1 cellular context compared by ENCODE assay signal in the genomic region with DNA sequence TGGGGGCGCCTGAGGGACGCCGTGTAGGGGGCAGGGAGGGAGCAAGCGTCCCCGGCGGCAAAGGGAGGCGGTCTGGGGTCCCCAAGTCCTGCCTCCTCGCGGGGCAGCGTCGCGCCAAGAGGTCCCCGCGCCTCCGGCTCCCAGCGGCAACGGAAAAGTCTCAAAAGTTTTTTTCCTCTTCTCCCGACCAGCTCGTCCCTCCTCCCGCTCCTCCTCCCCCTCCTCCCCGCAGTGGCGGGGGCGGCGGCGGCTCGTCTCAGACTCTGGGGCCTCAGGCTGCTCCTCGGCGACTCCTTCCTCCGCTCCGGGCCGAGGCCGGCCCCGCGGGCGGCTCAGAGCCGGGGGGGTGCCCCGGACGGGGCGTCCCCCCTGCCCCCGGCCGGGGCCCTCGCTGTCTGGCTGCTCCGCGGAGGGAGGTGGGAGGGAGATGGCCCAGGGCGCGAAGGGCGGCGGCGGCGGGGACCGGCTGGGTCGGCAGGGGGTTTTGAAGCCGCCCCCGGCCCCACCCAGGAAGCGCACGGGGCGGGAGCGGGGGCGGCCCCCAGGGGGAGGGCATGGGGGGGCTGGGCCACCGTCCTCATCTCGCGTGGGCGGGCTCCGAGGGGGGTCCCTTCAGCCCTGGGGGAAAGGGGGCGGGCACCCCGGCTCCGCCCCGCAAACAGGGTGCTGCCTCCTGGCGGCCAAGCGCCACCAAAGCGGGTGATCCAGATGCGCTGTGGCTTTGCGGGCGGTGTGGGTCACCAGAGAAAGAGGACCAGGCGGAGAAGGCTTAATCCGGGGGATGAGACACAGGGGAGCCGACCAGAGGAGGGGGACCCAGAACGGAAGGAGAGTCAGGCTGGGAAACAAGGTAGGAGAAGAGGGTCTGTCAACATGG.
A peak's percentile ranks its signal among the peaks of the same experiment; 100 is the strongest.
TF ChIP-seq lines count a peak whose summit lies in the region.

A gene (minus strand): TSS at position 457 of the 877 bp plus-strand sequence. CDS start 878 bp downstream, outside the sequence.

TF ChIP-seq in K562, 482 proteins besides CTCF, POLR2A, EP300 and RAD21 (continued from another document and continues in another):
- TF ChIP-seq MYNN (IDR thresholded peaks at IDR 0.05) = 0 out of 2 replicates have a peak, but pooled peaks have one; percentile 24
- TF ChIP-seq MYNN (CRISPR knock-in tag; IDR thresholded peaks at IDR 0.05) = no peak
- TF ChIP-seq PHB (CRISPR knock-in tag; IDR thresholded peaks at IDR 0.05) = no peak
- TF ChIP-seq, protein P1, sequence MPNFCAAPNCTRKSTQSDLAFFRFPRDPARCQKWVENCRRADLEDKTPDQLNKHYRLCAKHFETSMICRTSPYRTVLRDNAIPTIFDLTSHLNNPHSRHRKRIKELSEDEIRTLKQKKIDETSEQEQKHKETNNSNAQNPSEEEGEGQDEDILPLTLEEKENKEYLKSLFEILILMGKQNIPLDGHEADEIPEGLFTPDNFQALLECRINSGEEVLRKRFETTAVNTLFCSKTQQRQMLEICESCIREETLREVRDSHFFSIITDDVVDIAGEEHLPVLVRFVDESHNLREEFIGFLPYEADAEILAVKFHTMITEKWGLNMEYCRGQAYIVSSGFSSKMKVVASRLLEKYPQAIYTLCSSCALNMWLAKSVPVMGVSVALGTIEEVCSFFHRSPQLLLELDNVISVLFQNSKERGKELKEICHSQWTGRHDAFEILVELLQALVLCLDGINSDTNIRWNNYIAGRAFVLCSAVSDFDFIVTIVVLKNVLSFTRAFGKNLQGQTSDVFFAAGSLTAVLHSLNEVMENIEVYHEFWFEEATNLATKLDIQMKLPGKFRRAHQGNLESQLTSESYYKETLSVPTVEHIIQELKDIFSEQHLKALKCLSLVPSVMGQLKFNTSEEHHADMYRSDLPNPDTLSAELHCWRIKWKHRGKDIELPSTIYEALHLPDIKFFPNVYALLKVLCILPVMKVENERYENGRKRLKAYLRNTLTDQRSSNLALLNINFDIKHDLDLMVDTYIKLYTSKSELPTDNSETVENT (CRISPR knock-in tag; IDR thresholded peaks at IDR 0.05) = 0 out of 2 replicates have a peak, but pooled peaks have one; percentile 9
- TF ChIP-seq, protein P2, sequence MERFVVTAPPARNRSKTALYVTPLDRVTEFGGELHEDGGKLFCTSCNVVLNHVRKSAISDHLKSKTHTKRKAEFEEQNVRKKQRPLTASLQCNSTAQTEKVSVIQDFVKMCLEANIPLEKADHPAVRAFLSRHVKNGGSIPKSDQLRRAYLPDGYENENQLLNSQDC (CRISPR knock-in tag; IDR thresholded peaks at IDR 0.05) = peak; percentile 74; the same call in 1 of the 2 replicates
- peak; percentile 80 for TF ChIP-seq ZNF384 (IDR thresholded peaks at IDR 0.05; ENCODE audit: low read depth, low read length)
- no peak for TF ChIP-seq DPF2 (IDR thresholded peaks at IDR 0.05)
- TF ChIP-seq, protein P3, sequence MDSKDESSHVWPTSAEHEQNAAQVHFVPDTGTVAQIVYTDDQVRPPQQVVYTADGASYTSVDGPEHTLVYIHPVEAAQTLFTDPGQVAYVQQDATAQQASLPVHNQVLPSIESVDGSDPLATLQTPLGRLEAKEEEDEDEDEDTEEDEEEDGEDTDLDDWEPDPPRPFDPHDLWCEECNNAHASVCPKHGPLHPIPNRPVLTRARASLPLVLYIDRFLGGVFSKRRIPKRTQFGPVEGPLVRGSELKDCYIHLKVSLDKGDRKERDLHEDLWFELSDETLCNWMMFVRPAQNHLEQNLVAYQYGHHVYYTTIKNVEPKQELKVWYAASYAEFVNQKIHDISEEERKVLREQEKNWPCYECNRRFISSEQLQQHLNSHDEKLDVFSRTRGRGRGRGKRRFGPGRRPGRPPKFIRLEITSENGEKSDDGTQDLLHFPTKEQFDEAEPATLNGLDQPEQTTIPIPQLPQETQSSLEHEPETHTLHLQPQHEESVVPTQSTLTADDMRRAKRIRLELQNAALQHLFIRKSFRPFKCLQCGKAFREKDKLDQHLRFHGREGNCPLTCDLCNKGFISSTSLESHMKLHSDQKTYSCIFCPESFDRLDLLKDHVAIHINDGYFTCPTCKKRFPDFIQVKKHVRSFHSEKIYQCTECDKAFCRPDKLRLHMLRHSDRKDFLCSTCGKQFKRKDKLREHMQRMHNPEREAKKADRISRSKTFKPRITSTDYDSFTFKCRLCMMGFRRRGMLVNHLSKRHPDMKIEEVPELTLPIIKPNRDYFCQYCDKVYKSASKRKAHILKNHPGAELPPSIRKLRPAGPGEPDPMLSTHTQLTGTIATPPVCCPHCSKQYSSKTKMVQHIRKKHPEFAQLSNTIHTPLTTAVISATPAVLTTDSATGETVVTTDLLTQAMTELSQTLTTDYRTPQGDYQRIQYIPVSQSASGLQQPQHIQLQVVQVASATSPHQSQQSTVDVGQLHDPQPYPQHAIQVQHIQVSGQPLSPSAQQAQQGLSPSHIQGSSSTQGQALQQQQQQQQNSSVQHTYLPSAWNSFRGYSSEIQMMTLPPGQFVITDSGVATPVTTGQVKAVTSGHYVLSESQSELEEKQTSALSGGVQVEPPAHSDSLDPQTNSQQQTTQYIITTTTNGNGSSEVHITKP (IDR thresholded peaks at IDR 0.05; ENCODE audit: partially characterized antibody) = no peak
- TF ChIP-seq POLR2H (tag; IDR thresholded peaks at IDR 0.05; ENCODE audit: low read depth) = peak; percentile 44; the same call in 1 of the 2 replicates
- TF ChIP-seq, protein P4, sequence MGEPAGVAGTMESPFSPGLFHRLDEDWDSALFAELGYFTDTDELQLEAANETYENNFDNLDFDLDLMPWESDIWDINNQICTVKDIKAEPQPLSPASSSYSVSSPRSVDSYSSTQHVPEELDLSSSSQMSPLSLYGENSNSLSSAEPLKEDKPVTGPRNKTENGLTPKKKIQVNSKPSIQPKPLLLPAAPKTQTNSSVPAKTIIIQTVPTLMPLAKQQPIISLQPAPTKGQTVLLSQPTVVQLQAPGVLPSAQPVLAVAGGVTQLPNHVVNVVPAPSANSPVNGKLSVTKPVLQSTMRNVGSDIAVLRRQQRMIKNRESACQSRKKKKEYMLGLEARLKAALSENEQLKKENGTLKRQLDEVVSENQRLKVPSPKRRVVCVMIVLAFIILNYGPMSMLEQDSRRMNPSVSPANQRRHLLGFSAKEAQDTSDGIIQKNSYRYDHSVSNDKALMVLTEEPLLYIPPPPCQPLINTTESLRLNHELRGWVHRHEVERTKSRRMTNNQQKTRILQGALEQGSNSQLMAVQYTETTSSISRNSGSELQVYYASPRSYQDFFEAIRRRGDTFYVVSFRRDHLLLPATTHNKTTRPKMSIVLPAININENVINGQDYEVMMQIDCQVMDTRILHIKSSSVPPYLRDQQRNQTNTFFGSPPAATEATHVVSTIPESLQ (CRISPR knock-in tag; IDR thresholded peaks at IDR 0.05) = peak; percentile 81
- TF ChIP-seq ATF1 (CRISPR knock-in tag; IDR thresholded peaks at IDR 0.05) = no peak
- no peak for TF ChIP-seq ATF1 (tag; IDR thresholded peaks at IDR 0.05)
- no peak for TF ChIP-seq CTBP1 (IDR thresholded peaks at IDR 0.05; ENCODE audit: borderline replicate concordance)
- no peak for TF ChIP-seq HDAC2 (IDR thresholded peaks at IDR 0.05)
- no peak; the same call in none of the 2 replicates for TF ChIP-seq GABPB1 (CRISPR knock-in tag; IDR thresholded peaks at IDR 0.05)
- no peak for TF ChIP-seq ZC3H4 (CRISPR knock-in tag; IDR thresholded peaks at IDR 0.05; ENCODE audit: borderline replicate concordance)
- TF ChIP-seq, protein P5, sequence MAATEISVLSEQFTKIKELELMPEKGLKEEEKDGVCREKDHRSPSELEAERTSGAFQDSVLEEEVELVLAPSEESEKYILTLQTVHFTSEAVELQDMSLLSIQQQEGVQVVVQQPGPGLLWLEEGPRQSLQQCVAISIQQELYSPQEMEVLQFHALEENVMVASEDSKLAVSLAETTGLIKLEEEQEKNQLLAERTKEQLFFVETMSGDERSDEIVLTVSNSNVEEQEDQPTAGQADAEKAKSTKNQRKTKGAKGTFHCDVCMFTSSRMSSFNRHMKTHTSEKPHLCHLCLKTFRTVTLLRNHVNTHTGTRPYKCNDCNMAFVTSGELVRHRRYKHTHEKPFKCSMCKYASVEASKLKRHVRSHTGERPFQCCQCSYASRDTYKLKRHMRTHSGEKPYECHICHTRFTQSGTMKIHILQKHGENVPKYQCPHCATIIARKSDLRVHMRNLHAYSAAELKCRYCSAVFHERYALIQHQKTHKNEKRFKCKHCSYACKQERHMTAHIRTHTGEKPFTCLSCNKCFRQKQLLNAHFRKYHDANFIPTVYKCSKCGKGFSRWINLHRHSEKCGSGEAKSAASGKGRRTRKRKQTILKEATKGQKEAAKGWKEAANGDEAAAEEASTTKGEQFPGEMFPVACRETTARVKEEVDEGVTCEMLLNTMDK (IDR thresholded peaks at IDR 0.05; ENCODE audit: borderline replicate concordance, insufficient read depth, low read depth, low read length, poor library complexity, severe bottlenecking) = peak; percentile 81
- TF ChIP-seq MCM5 (IDR thresholded peaks at IDR 0.05; ENCODE audit: low read depth) = no peak
- no peak for TF ChIP-seq RAD51 (IDR thresholded peaks at IDR 0.05; ENCODE audit: borderline replicate concordance, low read depth)
- no peak for TF ChIP-seq SIRT6 (IDR thresholded peaks at IDR 0.05; ENCODE audit: low read depth, low read length)
- no peak for TF ChIP-seq MTA1 (IDR thresholded peaks at IDR 0.05; ENCODE audit: borderline replicate concordance)
- TF ChIP-seq, protein P6, sequence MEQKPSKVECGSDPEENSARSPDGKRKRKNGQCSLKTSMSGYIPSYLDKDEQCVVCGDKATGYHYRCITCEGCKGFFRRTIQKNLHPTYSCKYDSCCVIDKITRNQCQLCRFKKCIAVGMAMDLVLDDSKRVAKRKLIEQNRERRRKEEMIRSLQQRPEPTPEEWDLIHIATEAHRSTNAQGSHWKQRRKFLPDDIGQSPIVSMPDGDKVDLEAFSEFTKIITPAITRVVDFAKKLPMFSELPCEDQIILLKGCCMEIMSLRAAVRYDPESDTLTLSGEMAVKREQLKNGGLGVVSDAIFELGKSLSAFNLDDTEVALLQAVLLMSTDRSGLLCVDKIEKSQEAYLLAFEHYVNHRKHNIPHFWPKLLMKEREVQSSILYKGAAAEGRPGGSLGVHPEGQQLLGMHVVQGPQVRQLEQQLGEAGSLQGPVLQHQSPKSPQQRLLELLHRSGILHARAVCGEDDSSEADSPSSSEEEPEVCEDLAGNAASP (IDR thresholded peaks at IDR 0.05) = no peak
- no peak for TF ChIP-seq DMBX1 (CRISPR knock-in tag; IDR thresholded peaks at IDR 0.05; ENCODE audit: borderline replicate concordance)
- TF ChIP-seq EHMT2 (IDR thresholded peaks at IDR 0.05) = no peak
- TF ChIP-seq, protein P7, sequence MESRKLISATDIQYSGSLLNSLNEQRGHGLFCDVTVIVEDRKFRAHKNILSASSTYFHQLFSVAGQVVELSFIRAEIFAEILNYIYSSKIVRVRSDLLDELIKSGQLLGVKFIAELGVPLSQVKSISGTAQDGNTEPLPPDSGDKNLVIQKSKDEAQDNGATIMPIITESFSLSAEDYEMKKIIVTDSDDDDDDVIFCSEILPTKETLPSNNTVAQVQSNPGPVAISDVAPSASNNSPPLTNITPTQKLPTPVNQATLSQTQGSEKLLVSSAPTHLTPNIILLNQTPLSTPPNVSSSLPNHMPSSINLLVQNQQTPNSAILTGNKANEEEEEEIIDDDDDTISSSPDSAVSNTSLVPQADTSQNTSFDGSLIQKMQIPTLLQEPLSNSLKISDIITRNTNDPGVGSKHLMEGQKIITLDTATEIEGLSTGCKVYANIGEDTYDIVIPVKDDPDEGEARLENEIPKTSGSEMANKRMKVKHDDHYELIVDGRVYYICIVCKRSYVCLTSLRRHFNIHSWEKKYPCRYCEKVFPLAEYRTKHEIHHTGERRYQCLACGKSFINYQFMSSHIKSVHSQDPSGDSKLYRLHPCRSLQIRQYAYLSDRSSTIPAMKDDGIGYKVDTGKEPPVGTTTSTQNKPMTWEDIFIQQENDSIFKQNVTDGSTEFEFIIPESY (CRISPR knock-in tag; IDR thresholded peaks at IDR 0.05) = peak; percentile 18; the same call in 1 of the 2 replicates
- TF ChIP-seq, protein P8, sequence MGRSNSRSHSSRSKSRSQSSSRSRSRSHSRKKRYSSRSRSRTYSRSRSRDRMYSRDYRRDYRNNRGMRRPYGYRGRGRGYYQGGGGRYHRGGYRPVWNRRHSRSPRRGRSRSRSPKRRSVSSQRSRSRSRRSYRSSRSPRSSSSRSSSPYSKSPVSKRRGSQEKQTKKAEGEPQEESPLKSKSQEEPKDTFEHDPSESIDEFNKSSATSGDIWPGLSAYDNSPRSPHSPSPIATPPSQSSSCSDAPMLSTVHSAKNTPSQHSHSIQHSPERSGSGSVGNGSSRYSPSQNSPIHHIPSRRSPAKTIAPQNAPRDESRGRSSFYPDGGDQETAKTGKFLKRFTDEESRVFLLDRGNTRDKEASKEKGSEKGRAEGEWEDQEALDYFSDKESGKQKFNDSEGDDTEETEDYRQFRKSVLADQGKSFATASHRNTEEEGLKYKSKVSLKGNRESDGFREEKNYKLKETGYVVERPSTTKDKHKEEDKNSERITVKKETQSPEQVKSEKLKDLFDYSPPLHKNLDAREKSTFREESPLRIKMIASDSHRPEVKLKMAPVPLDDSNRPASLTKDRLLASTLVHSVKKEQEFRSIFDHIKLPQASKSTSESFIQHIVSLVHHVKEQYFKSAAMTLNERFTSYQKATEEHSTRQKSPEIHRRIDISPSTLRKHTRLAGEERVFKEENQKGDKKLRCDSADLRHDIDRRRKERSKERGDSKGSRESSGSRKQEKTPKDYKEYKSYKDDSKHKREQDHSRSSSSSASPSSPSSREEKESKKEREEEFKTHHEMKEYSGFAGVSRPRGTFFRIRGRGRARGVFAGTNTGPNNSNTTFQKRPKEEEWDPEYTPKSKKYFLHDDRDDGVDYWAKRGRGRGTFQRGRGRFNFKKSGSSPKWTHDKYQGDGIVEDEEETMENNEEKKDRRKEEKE (IDR thresholded peaks at IDR 0.05; ENCODE audit: borderline replicate concordance in 1 of 2, control insufficient read depth in 1 of 2, low read depth in 2 of 2, low read length in 1 of 2) = no peak
- TF ChIP-seq, protein P9, sequence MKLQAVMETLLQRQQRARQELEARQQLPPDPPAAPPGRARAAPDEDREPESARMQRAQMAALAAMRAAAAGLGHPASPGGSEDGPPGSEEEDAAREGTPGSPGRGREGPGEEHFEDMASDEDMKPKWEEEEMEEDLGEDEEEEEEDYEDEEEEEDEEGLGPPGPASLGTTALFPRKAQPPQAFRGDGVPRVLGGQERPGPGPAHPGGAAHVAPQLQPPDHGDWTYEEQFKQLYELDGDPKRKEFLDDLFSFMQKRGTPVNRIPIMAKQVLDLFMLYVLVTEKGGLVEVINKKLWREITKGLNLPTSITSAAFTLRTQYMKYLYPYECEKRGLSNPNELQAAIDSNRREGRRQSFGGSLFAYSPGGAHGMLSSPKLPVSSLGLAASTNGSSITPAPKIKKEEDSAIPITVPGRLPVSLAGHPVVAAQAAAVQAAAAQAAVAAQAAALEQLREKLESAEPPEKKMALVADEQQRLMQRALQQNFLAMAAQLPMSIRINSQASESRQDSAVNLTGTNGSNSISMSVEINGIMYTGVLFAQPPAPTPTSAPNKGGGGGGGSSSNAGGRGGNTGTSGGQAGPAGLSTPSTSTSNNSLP (IDR thresholded peaks at IDR 0.05; ENCODE audit: borderline replicate concordance, low read depth, low read length) = no peak
- TF ChIP-seq MAFF (IDR thresholded peaks at IDR 0.05; ENCODE audit: low read length) = no peak
